13 cellular contexts compared by ENCODE assay signal in genomic region chr4:105619193-105619931, GRCh38.
DNase-seq lines count a peak whose midpoint lies in the region; ATAC-seq and TF ChIP-seq lines count a peak whose summit lies in the region.
"Had no signal": no experiment of that assay in that cellular context is flagged by ENCODE, and none has a peak within 500 bp of the region (broad histone marks: within the 10 kb centered on the region; RNA-seq: fewer than 3 reads in every experiment).

No MANE protein-coding gene starts in this region.

- POLR2A ChIA-PET in activated CD8-positive, alpha-beta T cell treated with anti-CD3 and anti-CD28 coated beads, Interleukin-2, amount 10 ng/mL, durations not matched to agents 7 days and 5 days (lab: Charles Lee) = no interaction called here

- CTCF ChIA-PET in activated CD8-positive, alpha-beta T cell treated with anti-CD3 and anti-CD28 coated beads, Interleukin-2, amount 10 ng/mL, durations not matched to agents 7 days and 5 days (lab: Charles Lee) = no interaction called here

- H3K9ac ChIP-seq in H9 (ENCODE audit: extremely low read depth, insufficient read length, low read length) = no peak overlapping the region
- H3K9ac ChIP-seq: BLaER1 had no signal

- H4K91ac ChIP-seq in H9 (ENCODE audit: insufficient read length, low read depth, low read length) = no peak overlapping the region

- peaks cover 3 to 4% of the 10 kb centered on the region in 2 experiments; a peak in 3 of 4 replicates for H3K4me1 Mint-ChIP-seq in H9
- no peaks in the 10 kb centered on the region for H3K4me1 Mint-ChIP-seq in activated CD8-positive, alpha-beta T cell treated with anti-CD3 and anti-CD28 coated beads, Interleukin-2, amount 10 ng/mL, durations not matched to agents 7 days and 5 days (ENCODE audit: low read depth)
- H3K4me1 Mint-ChIP-seq: T-helper 17 cell had no signal

- DNase-seq in COR-L47 (lab: John Stamatoyannopoulos, UW) (peak; percentile 92), NCI-H774 (lab: John Stamatoyannopoulos, UW) (peak; percentile 71), mucosa of gallbladder (ENCODE audit: low spot score) (peak; percentile 73), H9 (no peak), NCI-H2107 treated with DMSO at 0.1 percent for 48 hours (lab: John Stamatoyannopoulos, UW; ENCODE audit: unreplicated experiment) (no peak)
- no peak for DNase-seq in activated CD8-positive, alpha-beta T cell treated with anti-CD3 and anti-CD28 coated beads, Interleukin-2, amount 10 ng/mL, durations not matched to agents 7 days and 5 days
- no peak for DNase-seq in activated CD4-positive, CD25-positive, alpha-beta regulatory T cell treated with anti-CD3 and anti-CD28 coated beads, Interleukin-2, amount 50 U/mL, for 72 hours
- DNase-seq: activated T-cell treated with anti-CD3 and anti-CD28 coated beads, Interleukin-2, amount 50 U/mL, for 4 hours; NCI-H1694; T-helper 17 cell had no signal

- H2BK20ac ChIP-seq in H9 (ENCODE audit: low read depth, low read length, poor library complexity, severe bottlenecking) = no peak overlapping the region

- H2BK12ac ChIP-seq in H9 (ENCODE audit: insufficient read length, low read depth, low read length) = no peak overlapping the region

- no peaks in the 10 kb centered on the region for H4K20me1 ChIP-seq in H9 (ENCODE audit: control insufficient read depth, insufficient read depth, insufficient read length)
- H4K20me1 ChIP-seq: BLaER1 had no signal

- H3K14ac ChIP-seq in H9 (ENCODE audit: insufficient read depth, low read length) = no peak overlapping the region

- no peak overlapping the region for H3K23ac ChIP-seq in H9 (ENCODE audit: insufficient read length, low read depth, low read length)

- no peak overlapping the region for H2BK15ac ChIP-seq in H9 (ENCODE audit: low read depth, low read length)

- H3K4ac ChIP-seq in H9 (ENCODE audit: low read depth, low read length) = no peak overlapping the region

- H3K27ac Mint-ChIP-seq in H9 = no peak overlapping the region
- H3K27ac Mint-ChIP-seq in activated CD8-positive, alpha-beta T cell treated with anti-CD3 and anti-CD28 coated beads, Interleukin-2, amount 10 ng/mL, durations not matched to agents 7 days and 5 days = no peak overlapping the region
- H3K27ac Mint-ChIP-seq: stimulated activated naive CD8-positive, alpha-beta T cell treated with anti-CD3 and anti-CD28 coated beads, Interleukin-15, Interleukin-2, amounts not matched to agents 100 ng/mL and 50 ng/mL, for 24 hours; T-helper 17 cell had no signal

- no peak overlapping the region for H3T11ph ChIP-seq in H9 (ENCODE audit: low read length)

- H2AK5ac ChIP-seq in H9 (ENCODE audit: insufficient read length, low read length) = no peak overlapping the region

- H3K79me1 ChIP-seq in H9 (ENCODE audit: insufficient read depth, low read depth, low read length, poor library complexity, severe bottlenecking) = no peaks in the 10 kb centered on the region

- no peak overlapping the region for H3K18ac ChIP-seq in H9 (ENCODE audit: insufficient read length, low read depth, low read length)

- H3K27ac ChIP-seq in H9 (ENCODE audit: insufficient read length, low read depth, low read length) = no peak overlapping the region
- H3K27ac ChIP-seq: BLaER1 had no signal

- no peaks in the 10 kb centered on the region for H3K79me2 ChIP-seq in H9 (ENCODE audit: insufficient read depth, low read length)

- peak; percentile 41 for ATAC-seq in esophagus mucosa
- no peak for ATAC-seq in activated CD8-positive, alpha-beta T cell treated with anti-CD3 and anti-CD28 coated beads, Interleukin-2, amount 10 ng/mL, durations not matched to agents 7 days and 5 days
- ATAC-seq: activated T-cell treated with anti-CD3 and anti-CD28 coated beads, Interleukin-2, amount 50 U/mL, for 4 hours; T-helper 17 cell had no signal

- H3K56ac ChIP-seq in H9 (ENCODE audit: insufficient read length, low read depth, low read length) = no peak overlapping the region

- no peak overlapping the region for H3K4me3 Mint-ChIP-seq in H9
- no peak overlapping the region for H3K4me3 Mint-ChIP-seq in activated CD8-positive, alpha-beta T cell treated with anti-CD3 and anti-CD28 coated beads, Interleukin-2, amount 10 ng/mL, durations not matched to agents 7 days and 5 days
- H3K4me3 Mint-ChIP-seq: activated T-cell treated with anti-CD3 and anti-CD28 coated beads, Interleukin-2, amount 50 U/mL, for 4 hours; stimulated activated naive CD8-positive, alpha-beta T cell treated with anti-CD3 and anti-CD28 coated beads, Interleukin-15, Interleukin-2, amounts not matched to agents 100 ng/mL and 50 ng/mL, for 24 hours; T-helper 17 cell had no signal

- H3K4me2 ChIP-seq in H9 (ENCODE audit: insufficient read depth, insufficient read length, low read length) = no peak overlapping the region
- H3K4me2 ChIP-seq: BLaER1 had no signal

- no peaks in the 10 kb centered on the region for H3K27me3 ChIP-seq in H9 (ENCODE audit: insufficient read depth, low read length)
- H3K27me3 ChIP-seq: BLaER1 had no signal

- no peaks in the 10 kb centered on the region for H3K9me3 ChIP-seq in H9 (ENCODE audit: control insufficient read depth, low read depth, low read length)
- H3K9me3 ChIP-seq: BLaER1 had no signal

- no peaks in the 10 kb centered on the region for H3K4me1 ChIP-seq in H9 (ENCODE audit: insufficient read depth, low read length)

- WGBS in H9 (ENCODE audit: extremely low coverage, insufficient read length, low lambda C conversion rate) = no CpG with 5 or more reads among the region's 5 CpGs

- no peak overlapping the region for H2BK120ac ChIP-seq in H9 (ENCODE audit: low read depth, low read length, poor library complexity, severe bottlenecking)

- no peak overlapping the region for H4K5ac ChIP-seq in H9 (ENCODE audit: insufficient read length, low read depth, low read length)

- no peak overlapping the region for H2BK5ac ChIP-seq in H9 (ENCODE audit: insufficient read length, low read length)

- H3K9me3 Mint-ChIP-seq in H9 = no peaks in the 10 kb centered on the region
- H3K9me3 Mint-ChIP-seq in activated CD8-positive, alpha-beta T cell treated with anti-CD3 and anti-CD28 coated beads, Interleukin-2, amount 10 ng/mL, durations not matched to agents 7 days and 5 days (ENCODE audit: insufficient read depth) = no peaks in the 10 kb centered on the region
- H3K9me3 Mint-ChIP-seq: activated T-cell treated with anti-CD3 and anti-CD28 coated beads, Interleukin-2, amount 50 U/mL, for 4 hours; stimulated activated naive CD8-positive, alpha-beta T cell treated with anti-CD3 and anti-CD28 coated beads, Interleukin-15, Interleukin-2, amounts not matched to agents 100 ng/mL and 50 ng/mL, for 24 hours had no signal

- no peaks in the 10 kb centered on the region; a peak in 1 of 7 replicates for H3K36me3 Mint-ChIP-seq in H9 (ENCODE audit: insufficient read depth in 1 of 3, low read depth in 3 of 3)
- H3K36me3 Mint-ChIP-seq in activated CD8-positive, alpha-beta T cell treated with anti-CD3 and anti-CD28 coated beads, Interleukin-2, amount 10 ng/mL, durations not matched to agents 7 days and 5 days (ENCODE audit: low read depth) = no peaks in the 10 kb centered on the region

- no peak for TF ChIP-seq CTCF in H9 (conservative IDR thresholded peaks at IDR 0.05)

- H4K8ac ChIP-seq in H9 (replicated peaks; ENCODE audit: insufficient read length, low read depth, low read length) = no peak overlapping the region

- H3K23me2 ChIP-seq in H9 (ENCODE audit: insufficient read length, low read depth, low read length, poor library complexity, severe bottlenecking) = no peaks in the 10 kb centered on the region

- H3K27me3 Mint-ChIP-seq in H9 (ENCODE audit: low read depth) = peaks cover 10% of the 10 kb centered on the region; the same call in 1 of the 2 replicates
- no peaks in the 10 kb centered on the region for H3K27me3 Mint-ChIP-seq in activated CD8-positive, alpha-beta T cell treated with anti-CD3 and anti-CD28 coated beads, Interleukin-2, amount 10 ng/mL, durations not matched to agents 7 days and 5 days (ENCODE audit: low read depth)

- H2AFZ ChIP-seq in H9 (ENCODE audit: low read length) = no peak overlapping the region

Comparison
In these comparisons a context has a peak if more than half of its experiments do, and no peak if none do; other contexts are left out.
1. DNase-seq: peak in COR-L47 (single experiment), NCI-H774 (single experiment) and mucosa of gallbladder (single experiment); none in H9 (single experiment), activated CD8-positive, alpha-beta T cell treated with anti-CD3 and anti-CD28 coated beads, Interleukin-2, amount 10 ng/mL, durations not matched to agents 7 days and 5 days (single experiment), NCI-H2107 treated with DMSO at 0.1 percent for 48 hours (single experiment) and activated CD4-positive, CD25-positive, alpha-beta regulatory T cell treated with anti-CD3 and anti-CD28 coated beads, Interleukin-2, amount 50 U/mL, for 72 hours (single experiment).